9 cellular contexts compared by ENCODE assay signal in the genomic region with DNA sequence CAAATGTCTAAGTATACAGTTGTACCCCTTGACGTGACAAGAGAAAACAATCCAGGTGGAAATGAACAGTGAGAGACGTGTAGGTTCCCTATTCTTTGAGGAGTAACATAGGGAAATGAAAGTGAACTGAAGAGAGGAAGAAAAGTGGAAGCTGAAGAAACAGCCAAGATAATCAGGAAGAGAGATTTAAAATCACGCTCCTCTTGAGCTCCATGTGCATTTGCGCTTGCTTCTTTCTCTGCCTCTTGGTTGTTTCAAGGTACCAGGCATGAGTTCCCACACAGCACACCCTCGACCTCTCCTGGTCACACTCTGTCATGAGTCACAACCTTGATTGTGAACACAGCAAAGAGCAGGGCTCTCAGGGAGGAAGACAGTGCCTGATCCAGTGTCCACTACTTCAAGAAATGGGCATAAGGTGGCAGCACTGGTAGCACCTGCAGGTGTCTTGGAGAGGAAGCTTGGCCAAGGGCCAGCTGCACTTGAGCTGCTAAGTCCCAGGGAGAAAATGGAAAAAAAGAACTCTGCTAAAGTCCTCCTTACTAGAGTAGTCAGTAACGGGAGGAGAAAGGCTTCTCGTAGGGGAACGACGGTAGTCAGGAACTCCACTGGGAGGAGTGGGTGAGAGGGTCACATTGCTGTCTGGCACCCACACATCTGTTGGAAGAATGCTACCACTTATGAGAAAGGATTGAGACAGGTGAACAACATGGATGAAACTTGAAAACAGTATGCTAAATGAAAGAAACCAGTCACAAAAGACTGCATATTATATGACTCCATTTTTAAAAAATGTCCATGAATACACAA. TPM values are rescaled to one million over a fixed set of nuclear protein-coding genes. Genes with fewer than 3 reads are reported as not detected.
DNase-seq lines count a peak whose midpoint lies in the region; ATAC-seq, FAIRE-seq and TF ChIP-seq lines count a peak whose summit lies in the region.
"Had no signal": no experiment of that assay in that cellular context is flagged by ENCODE, and none has a peak within 500 bp of the region (broad histone marks: within the 10 kb centered on the region; RNA-seq: fewer than 3 reads in every experiment).

No MANE protein-coding gene starts in this region.

- TF ChIP-seq POLR2A in H54 (IDR thresholded peaks at IDR 0.05; ENCODE audit: low read depth, low read length) (no peak), heart left ventricle (IDR thresholded peaks at IDR 0.05) (no peak)

- intact Hi-C loops in heart left ventricle (cut with DNase I): loop anchor here in 8 of 10 donors (1.0 to 5.0 kb wide), 6 partner anchors 70 to 112 kb away; partner anchors contain the start of gene PIGV (in 2 of the 8)
- intact Hi-C loops in psoas muscle (cut with DNase I): loop anchor here in 1 of 2 donors (2.0 to 5.0 kb wide), 2 partner anchors 75 to 110 kb away; partner anchors contain the start of gene PIGV

- no peaks in the 10 kb centered on the region for H3K36me3 Mint-ChIP-seq in activated naive CD8-positive, alpha-beta T cell treated with anti-CD3 and anti-CD28 coated beads, Interleukin-2, amount 10 ng/mL, durations not matched to agents 7 days and 5 days

- peak; percentile 97 for FAIRE-seq in H54 (lab: Jason Lieb, UNC)
- FAIRE-seq: colon had no signal

- H3K27ac ChIP-seq in heart left ventricle: peak overlapping the region in 6 of 12 donors; percentile 1 to 69 (median 18)
- peak overlapping the region; percentile 39 for H3K27ac ChIP-seq in psoas muscle

- H3K27ac Mint-ChIP-seq in activated naive CD8-positive, alpha-beta T cell treated with anti-CD3 and anti-CD28 coated beads, Interleukin-2, amount 10 ng/mL, durations not matched to agents 7 days and 5 days: peak overlapping the region; percentile 56

- no peaks in the 10 kb centered on the region for H3K36me3 ChIP-seq in heart left ventricle
- H3K36me3 ChIP-seq in psoas muscle (ENCODE audit: insufficient read depth in 1 of 2, low read depth in 1 of 2): no peaks in the 10 kb centered on the region

- POLR2A ChIA-PET in activated naive CD8-positive, alpha-beta T cell treated with anti-CD3 and anti-CD28 coated beads, Interleukin-2, amount 10 ng/mL, durations not matched to agents 7 days and 5 days (lab: Charles Lee): interaction anchor here (0.8 to 3.8 kb wide), 5 partner anchors 15 to 112 kb away, joined by 3 to 26 read pairs (median 3); partner anchors contain the start of gene PIGV

- H3K9me3 ChIP-seq in heart left ventricle: no peaks in the 10 kb centered on the region
- H3K9me3 ChIP-seq in psoas muscle: no peaks in the 10 kb centered on the region

- DNase-seq in DMS153 treated with DMSO at 0.1 percent for 48 hours (lab: John Stamatoyannopoulos, UW; ENCODE audit: unreplicated experiment) (peak; percentile 78), H54 (ENCODE audit: insufficient read length, low spot score) (no peak), NCI-H1092 treated with DMSO at 0.1 percent for 48 hours (lab: John Stamatoyannopoulos, UW) (peak; percentile 86), heart left ventricle (peak; percentile 70 to 83 (median 78)), psoas muscle (peak; percentile 61 to 86)
- peak; percentile 40 for DNase-seq in activated naive CD8-positive, alpha-beta T cell treated with anti-CD3 and anti-CD28 coated beads, Interleukin-2, amount 10 ng/mL, durations not matched to agents 7 days and 5 days

- peaks cover 0 to 20% (median 7%) of the 10 kb centered on the region in 12 donors for H3K4me1 ChIP-seq in heart left ventricle
- peaks cover 8% of the 10 kb centered on the region for H3K4me1 ChIP-seq in psoas muscle

- H3K4me3 Mint-ChIP-seq in activated naive CD8-positive, alpha-beta T cell treated with anti-CD3 and anti-CD28 coated beads, Interleukin-2, amount 10 ng/mL, durations not matched to agents 7 days and 5 days: peak overlapping the region; percentile 41

- H3K4me3 ChIP-seq in heart left ventricle: peak overlapping the region in 7 of 12 donors; percentile 5 to 37 (median 25)
- H3K4me3 ChIP-seq in psoas muscle: peak overlapping the region; percentile 41

- H3K27me3 ChIP-seq in heart left ventricle: no peaks in the 10 kb centered on the region
- no peaks in the 10 kb centered on the region for H3K27me3 ChIP-seq in psoas muscle (ENCODE audit: insufficient read depth in 3 of 3, low read length in 2 of 3)

- ATAC-seq in SK-N-SH treated with all-trans-retinoic acid at 6 μM for 48 hours: peak; percentile 99
- peak; percentile 98 for ATAC-seq in activated naive CD8-positive, alpha-beta T cell treated with anti-CD3 and anti-CD28 coated beads, Interleukin-2, amount 10 ng/mL, durations not matched to agents 7 days and 5 days (ENCODE audit: low read depth)
- ATAC-seq in heart left ventricle: peak; percentile 91 to 98 (median 97)
- ATAC-seq in psoas muscle: peak; percentile 100
- ATAC-seq in HG03571 (IDR thresholded peaks at IDR 0.05; ENCODE audit: unreplicated experiment): no peak

- WGBS in heart left ventricle, 4 donors: 7 to 9% (median 8%) methylated on average over 9 of the region's 9 CpGs
- 6 to 14% (median 6%) methylated on average over 9 of the region's 9 CpGs for WGBS in psoas muscle, 3 donors

- peaks cover 18% of the 10 kb centered on the region for H3K4me1 Mint-ChIP-seq in activated naive CD8-positive, alpha-beta T cell treated with anti-CD3 and anti-CD28 coated beads, Interleukin-2, amount 10 ng/mL, durations not matched to agents 7 days and 5 days

- TF ChIP-seq CTCF in heart left ventricle (IDR thresholded peaks at IDR 0.05) (peak; percentile 43 to 76 (median 58)), psoas muscle (IDR thresholded peaks at IDR 0.05) (peak; percentile 73)

- H3K27me3 Mint-ChIP-seq in activated naive CD8-positive, alpha-beta T cell treated with anti-CD3 and anti-CD28 coated beads, Interleukin-2, amount 10 ng/mL, durations not matched to agents 7 days and 5 days: no peaks in the 10 kb centered on the region

- H3K9me3 Mint-ChIP-seq in activated naive CD8-positive, alpha-beta T cell treated with anti-CD3 and anti-CD28 coated beads, Interleukin-2, amount 10 ng/mL, durations not matched to agents 7 days and 5 days: no peaks in the 10 kb centered on the region

TF ChIP-seq in SK-N-SH treated with all-trans-retinoic acid at 6 μM for 48 hours, 23 proteins besides CTCF, POLR2A, EP300 and RAD21 (continues in another document):
- TF ChIP-seq GLIS3 (CRISPR knock-in tag; IDR thresholded peaks at IDR 0.05) (no peak), SNAI2 (CRISPR knock-in tag; IDR thresholded peaks at IDR 0.05) (no peak), TCF4 (CRISPR knock-in tag; IDR thresholded peaks at IDR 0.05; ENCODE audit: borderline replicate concordance) (no peak), TOX (CRISPR knock-in tag; IDR thresholded peaks at IDR 0.05; ENCODE audit: borderline replicate concordance) (no peak), ZNF8 (CRISPR knock-in tag; IDR thresholded peaks at IDR 0.05) (no peak), ZNF70 (CRISPR knock-in tag; IDR thresholded peaks at IDR 0.05) (no peak), ZC3H10 (CRISPR knock-in tag; IDR thresholded peaks at IDR 0.05) (no peak), RARB (CRISPR knock-in tag; IDR thresholded peaks at IDR 0.05) (no peak), PPARA (CRISPR knock-in tag; IDR thresholded peaks at IDR 0.05; ENCODE audit: borderline replicate concordance) (no peak), CREB5 (CRISPR knock-in tag; IDR thresholded peaks at IDR 0.05; ENCODE audit: low read depth) (no peak), OSR1 (CRISPR knock-in tag; IDR thresholded peaks at IDR 0.05) (no peak), ZFP3 (CRISPR knock-in tag; IDR thresholded peaks at IDR 0.05) (no peak)
- TF ChIP-seq, protein P1, sequence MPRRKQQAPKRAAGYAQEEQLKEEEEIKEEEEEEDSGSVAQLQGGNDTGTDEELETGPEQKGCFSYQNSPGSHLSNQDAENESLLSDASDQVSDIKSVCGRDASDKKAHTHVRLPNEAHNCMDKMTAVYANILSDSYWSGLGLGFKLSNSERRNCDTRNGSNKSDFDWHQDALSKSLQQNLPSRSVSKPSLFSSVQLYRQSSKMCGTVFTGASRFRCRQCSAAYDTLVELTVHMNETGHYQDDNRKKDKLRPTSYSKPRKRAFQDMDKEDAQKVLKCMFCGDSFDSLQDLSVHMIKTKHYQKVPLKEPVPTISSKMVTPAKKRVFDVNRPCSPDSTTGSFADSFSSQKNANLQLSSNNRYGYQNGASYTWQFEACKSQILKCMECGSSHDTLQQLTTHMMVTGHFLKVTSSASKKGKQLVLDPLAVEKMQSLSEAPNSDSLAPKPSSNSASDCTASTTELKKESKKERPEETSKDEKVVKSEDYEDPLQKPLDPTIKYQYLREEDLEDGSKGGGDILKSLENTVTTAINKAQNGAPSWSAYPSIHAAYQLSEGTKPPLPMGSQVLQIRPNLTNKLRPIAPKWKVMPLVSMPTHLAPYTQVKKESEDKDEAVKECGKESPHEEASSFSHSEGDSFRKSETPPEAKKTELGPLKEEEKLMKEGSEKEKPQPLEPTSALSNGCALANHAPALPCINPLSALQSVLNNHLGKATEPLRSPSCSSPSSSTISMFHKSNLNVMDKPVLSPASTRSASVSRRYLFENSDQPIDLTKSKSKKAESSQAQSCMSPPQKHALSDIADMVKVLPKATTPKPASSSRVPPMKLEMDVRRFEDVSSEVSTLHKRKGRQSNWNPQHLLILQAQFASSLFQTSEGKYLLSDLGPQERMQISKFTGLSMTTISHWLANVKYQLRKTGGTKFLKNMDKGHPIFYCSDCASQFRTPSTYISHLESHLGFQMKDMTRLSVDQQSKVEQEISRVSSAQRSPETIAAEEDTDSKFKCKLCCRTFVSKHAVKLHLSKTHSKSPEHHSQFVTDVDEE (CRISPR knock-in tag; IDR thresholded peaks at IDR 0.05): no peak

RNA-seq across cellular contexts. Expression of gene ARID1A, which starts 18.3 kb away (rescaled TPM):
- total RNA-seq in activated naive CD8-positive, alpha-beta T cell treated with anti-CD3 and anti-CD28 coated beads, Interleukin-2, amount 10 ng/mL, durations not matched to agents 7 days and 5 days: 100 to 1,000 TPM; 118 to 124 TPM
- total RNA-seq in heart left ventricle (10 to 100 TPM; 29.0 to 73.9 (median 49.9) TPM), psoas muscle (10 to 100 TPM; 32.2 to 44.4 (median 39.6) TPM)
- polyA plus RNA-seq in heart left ventricle (10 to 100 TPM; 14.1 to 33.0 TPM), psoas muscle (10 to 100 TPM in 2 of 3 donors, 1 to 10 TPM in 1; 8.8 to 20.8 (median 12.9) TPM)
